In genomic region chr13:114234266-114234644, GRCh38 we compare ENCODE assay signal across 8 cellular contexts. TPM values are rescaled to one million over a fixed set of nuclear protein-coding genes. Genes with fewer than 3 reads are reported as not detected.
A peak's percentile ranks its signal among the peaks of the same experiment; 100 is the strongest.
DNase-seq lines count a peak whose midpoint lies in the region; ATAC-seq and TF ChIP-seq lines count a peak whose summit lies in the region.

No MANE protein-coding gene starts in this region.

- peak overlapping the region; percentile 80 for H3K4me3 ChIP-seq in GM06990 (replicated peaks; ENCODE audit: low read depth, low read length)
- H3K4me3 ChIP-seq in SJSA1, result peak overlapping the region; percentile 88
- peak overlapping the region in 3 of 4 experiments; percentile 21 to 96 (median 33) for H3K4me3 ChIP-seq in fibroblast of lung (replicated peaks in 1 of 4; ENCODE audit: control extremely low read depth in 1 of 4, insufficient read depth in 1 of 4, low read depth in 3 of 4, low read length in 4 of 4)
- peak overlapping the region; percentile 83 to 98 (median 91) for H3K4me3 ChIP-seq in sigmoid colon

- no peaks in the 10 kb centered on the region for H4K20me1 ChIP-seq in fibroblast of lung (ENCODE audit: control insufficient read depth, extremely low read depth, insufficient read depth, low read length)

- no peak for TF ChIP-seq EP300 in sigmoid colon (IDR thresholded peaks at IDR 0.05)

- H3K4me2 ChIP-seq in fibroblast of lung (ENCODE audit: extremely low read depth, insufficient read depth, low read length), result no peak overlapping the region

- TF ChIP-seq CTCF in GM06990 (IDR thresholded peaks at IDR 0.05; ENCODE audit: insufficient read depth, low read length, poor library complexity, severe bottlenecking), result no peak
- TF ChIP-seq CTCF in fibroblast of lung (conservative IDR thresholded peaks at IDR 0.05 in 1 of 2, IDR thresholded peaks at IDR 0.05 in 1 of 2; ENCODE audit: low read depth in 1 of 2, low read length in 2 of 2), result no peak
- TF ChIP-seq CTCF in sigmoid colon (IDR thresholded peaks at IDR 0.05), result no peak

- H3K36me3 ChIP-seq in GM06990 (ENCODE audit: control insufficient read depth, insufficient read depth, low read length) (peaks cover 2% of the 10 kb centered on the region), SJSA1 (peaks cover 23% of the 10 kb centered on the region), fibroblast of lung (ENCODE audit: control insufficient read depth, insufficient read depth, low read length) (peaks cover 3% of the 10 kb centered on the region), sigmoid colon (peaks cover 0 to 27% (median 13%) of the 10 kb centered on the region in 4 donors)

- TF ChIP-seq POLR2A in sigmoid colon (IDR thresholded peaks at IDR 0.05), result no peak

- ATAC-seq in GM21367 (IDR thresholded peaks at IDR 0.05; ENCODE audit: unreplicated experiment), result no peak
- no peak for ATAC-seq in HG03378 (IDR thresholded peaks at IDR 0.05; ENCODE audit: unreplicated experiment)

- WGBS in sigmoid colon, 2 donors, result 69 to 76% methylated on average over 4 of the region's 4 CpGs

- H3K27ac ChIP-seq in SJSA1, result no peak overlapping the region
- no peak overlapping the region for H3K27ac ChIP-seq in fibroblast of lung (ENCODE audit: insufficient read depth, low read length)
- H3K27ac ChIP-seq in sigmoid colon, result peak overlapping the region; percentile 83 to 88 (median 86)

- H3K79me2 ChIP-seq in fibroblast of lung (ENCODE audit: control insufficient read depth, insufficient read depth, low read length), result peaks cover 26% of the 10 kb centered on the region

- H3K4me1 ChIP-seq in SJSA1 (replicated peaks), result 0 out of 2 replicates have a peak, but pooled peaks cover 5% of the 10 kb centered on the region
- H3K4me1 ChIP-seq in fibroblast of lung (ENCODE audit: control insufficient read depth, extremely low read depth, insufficient read depth, low read length), result no peaks in the 10 kb centered on the region
- H3K4me1 ChIP-seq in sigmoid colon, result peaks cover 0 to 16% (median 10%) of the 10 kb centered on the region in 4 donors

- intact Hi-C loops in sigmoid colon (cut with DNase I), result no loop called here

- peak overlapping the region; percentile 66 for H2AFZ ChIP-seq in fibroblast of lung (ENCODE audit: low read length)

- H3K9ac ChIP-seq in fibroblast of lung (ENCODE audit: insufficient read depth, low read length), result no peak overlapping the region

- DNase-seq in GM06990 (ENCODE audit: extremely low read depth, insufficient read length) (no peak), SJSA1 (ENCODE audit: low read depth in 1 of 2, low spot score in 2 of 2) (no peak), fibroblast of lung (ENCODE audit: low read depth in 2 of 2) (no peak), sigmoid colon (no peak), NCI-H1105 treated with DMSO at 0.1 percent for 48 hours (lab: John Stamatoyannopoulos, UW) (no peak), CD1c-positive myeloid dendritic cell (ENCODE audit: extremely low spot score) (no peak)

- H3K27me3 ChIP-seq in GM06990 (replicated peaks; ENCODE audit: control insufficient read depth, insufficient read depth, low read length), result no peaks in the 10 kb centered on the region
- H3K27me3 ChIP-seq in SJSA1 (replicated peaks), result no peaks in the 10 kb centered on the region
- H3K27me3 ChIP-seq in fibroblast of lung (ENCODE audit: control insufficient read depth, insufficient read depth, low read length), result peaks cover 3% of the 10 kb centered on the region
- H3K27me3 ChIP-seq in sigmoid colon, result peaks cover 0 to 13% (median under 1%) of the 10 kb centered on the region in 3 donors

- H3K9me3 ChIP-seq in SJSA1 (replicated peaks) (no peaks in the 10 kb centered on the region), fibroblast of lung (ENCODE audit: control insufficient read depth, insufficient read depth, low read depth, low read length) (no peaks in the 10 kb centered on the region), sigmoid colon (no peaks in the 10 kb centered on the region)

RNA-seq across cellular contexts. Expression of gene CDC16, which starts 0.4 kb away (rescaled TPM):
- total RNA-seq in SJSA1 (2014; rRNA removed; shearing (Covaris generic)), result 16.5 and 27.2 TPM in 2 replicates
- total RNA-seq in fibroblast of lung (43.4 and 52.2 TPM in 2 replicates), sigmoid colon (10 to 100 TPM; 33.1 to 76.2 (median 44.2) TPM)
- polyA plus RNA-seq in fibroblast of lung (76.9 and 101 TPM in 2 replicates), sigmoid colon (10 to 100 TPM; 31.4 to 39.4 (median 33.6) TPM)
- polyA plus RNA-seq in fibroblast of lung (2012), result 61.5 and 65.5 TPM in 2 replicates
- 14.1 and 53.6 TPM in 2 replicates for polyA minus RNA-seq in fibroblast of lung (ENCODE audit: low replicate concordance)

RNA-seq across cellular contexts. Expression of gene UPF3A, which starts 47.1 kb away (rescaled TPM):
- total RNA-seq in SJSA1 (2014; rRNA removed; shearing (Covaris generic)), result 29.9 and 35.2 TPM in 2 replicates
- total RNA-seq in fibroblast of lung (15.9 and 27.6 TPM in 2 replicates), sigmoid colon (10 to 100 TPM; 32.4 to 65.9 (median 43.2) TPM)
- polyA plus RNA-seq in fibroblast of lung (40.5 and 41.9 TPM in 2 replicates), sigmoid colon (10 to 100 TPM; 25.7 to 44.4 (median 41.0) TPM)
- 43.8 and 44.4 TPM in 2 replicates for polyA plus RNA-seq in fibroblast of lung (2012)
- polyA minus RNA-seq in fibroblast of lung (ENCODE audit: low replicate concordance), result 2.1 and 7.1 TPM in 2 replicates

RNA-seq across cellular contexts. Expression of gene CFAP97D2, which starts 55.2 kb away (rescaled TPM):
- 0.08 TPM in 1 of 2 replicates, not detected in the other for total RNA-seq in SJSA1 (2014; rRNA removed; shearing (Covaris generic))
- not detected in 2 replicates for total RNA-seq in fibroblast of lung
- polyA plus RNA-seq in fibroblast of lung, result not detected in 2 replicates
- not detected in 2 replicates for polyA plus RNA-seq in fibroblast of lung (2012)
- not detected in 2 replicates for polyA minus RNA-seq in fibroblast of lung (ENCODE audit: low replicate concordance)
- total RNA-seq in sigmoid colon, result not detected
- under 1 TPM in 1 of 3 donors, not detected in 2; 0.04 TPM for polyA plus RNA-seq in sigmoid colon

Comparison
In these comparisons a context has a peak if more than half of its experiments do, and no peak if none do; other contexts are left out.
1. H3K4me3 ChIP-seq: peak in every context shown above with its lines; median percentile 91 in sigmoid colon; 88 in SJSA1; 80 in GM06990; 33 in fibroblast of lung.
2. H3K27ac ChIP-seq: peak in sigmoid colon (4 of 4); none in SJSA1 (single experiment) and fibroblast of lung (single experiment).